24 cellular contexts compared by ENCODE assay signal in genomic region chr5:129716235-129717030, GRCh38. TPM values are rescaled to one million over a fixed set of nuclear protein-coding genes. Genes with fewer than 3 reads are reported as not detected.
"Had no signal": no experiment of that assay in that cellular context is flagged by ENCODE, and none has a peak within 500 bp of the region (broad histone marks: within the 10 kb centered on the region; RNA-seq: fewer than 3 reads in every experiment).

No MANE protein-coding gene starts in this region.

- ATAC-seq: activated CD8-positive, alpha-beta T cell treated with anti-CD3 and anti-CD28 coated beads for 36 hours; activated naive CD4-positive, alpha-beta T cell treated with anti-CD3 and anti-CD28 coated beads, Interleukin-2, amount 50 U/mL, for 72 hours; right cardiac atrium had no signal

- DNase-seq: activated CD8-positive, alpha-beta memory T cell treated with anti-CD3 and anti-CD28 coated beads, Interleukin-2, amount 50 U/mL, for 4 hours; activated CD8-positive, alpha-beta T cell treated with anti-CD3 and anti-CD28 coated beads for 36 hours; activated gamma-delta T cell; activated T-cell treated with anti-CD3 and anti-CD28 coated beads, Interleukin-2, amount 50 U/mL, for 48 hours; amniotic stem cell; brain microvascular endothelial cell; cerebellar nuclear complex; effector memory CD4-positive, alpha-beta T cell; hippocampal formation; occipital lobe; right cardiac atrium; small intestine; stimulated activated CD4-positive, alpha-beta T cell treated with anti-CD3 and anti-CD28 coated beads, Interleukin-4, amount 100 ng/mL, for 4 hours; stimulated activated CD8-positive, alpha-beta memory T cell treated with anti-CD3 and anti-CD28 coated beads, Interleukin-4, amount 100 ng/mL, for 48 hours; stimulated activated naive CD4-positive, alpha-beta T cell treated with Interleukin-2 at 50 U/mL for 16 hours; T-helper 1 cell; T1000 had no signal

- H3K27me3 Mint-ChIP-seq: activated CD8-positive, alpha-beta T cell treated with anti-CD3 and anti-CD28 coated beads for 36 hours; dendritic cell treated with granulocyte-macrophage colony-stimulating factor and Interleukin-4, amounts not matched to agents 40 ng/mL and 50 ng/mL, for 4 days; progenitor cell of endocrine pancreas had no signal

- H3K27me3 ChIP-seq: brain microvascular endothelial cell had no signal

- H3K4me3 Mint-ChIP-seq: activated CD8-positive, alpha-beta T cell treated with anti-CD3 and anti-CD28 coated beads for 36 hours; dendritic cell treated with granulocyte-macrophage colony-stimulating factor and Interleukin-4, amounts not matched to agents 40 ng/mL and 50 ng/mL, for 4 days; nephron had no signal

- H3K27ac ChIP-seq: brain microvascular endothelial cell had no signal

- H3K36me3 ChIP-seq: brain microvascular endothelial cell had no signal

- H3K9me3 Mint-ChIP-seq: activated CD8-positive, alpha-beta T cell treated with anti-CD3 and anti-CD28 coated beads for 36 hours; activated naive CD4-positive, alpha-beta T cell treated with anti-CD3 and anti-CD28 coated beads, Interleukin-2, amount 50 U/mL, for 72 hours; dendritic cell treated with granulocyte-macrophage colony-stimulating factor and Interleukin-4, amounts not matched to agents 40 ng/mL and 50 ng/mL, for 4 days; nephron had no signal

- H3K36me3 Mint-ChIP-seq: activated naive CD4-positive, alpha-beta T cell treated with anti-CD3 and anti-CD28 coated beads, Interleukin-2, amount 50 U/mL, for 72 hours had no signal

- H3K27ac Mint-ChIP-seq: activated CD8-positive, alpha-beta T cell treated with anti-CD3 and anti-CD28 coated beads for 36 hours; activated naive CD4-positive, alpha-beta T cell treated with anti-CD3 and anti-CD28 coated beads, Interleukin-2, amount 50 U/mL, for 72 hours; dendritic cell treated with granulocyte-macrophage colony-stimulating factor and Interleukin-4, amounts not matched to agents 40 ng/mL and 50 ng/mL, for 4 days; progenitor cell of endocrine pancreas had no signal

RNA-seq across cellular contexts. Expression of gene MINAR2, which starts 31.5 kb away (rescaled TPM):
- total RNA-seq: activated CD8-positive, alpha-beta T cell treated with anti-CD3 and anti-CD28 coated beads for 36 hours; activated naive CD4-positive, alpha-beta T cell treated with anti-CD3 and anti-CD28 coated beads, Interleukin-2, amount 50 U/mL, for 72 hours; glomerular endothelial cell; kidney epithelial cell; lower leg skin; occipital lobe; right cardiac atrium had no signal
- polyA plus RNA-seq: right cardiac atrium, small intestine had no signal
